In genomic region chr13:98190889-98191444, GRCh38 we compare ENCODE assay signal across 1 cellular context.
TF ChIP-seq lines count a peak whose summit lies in the region.

No MANE protein-coding gene starts in this region.

TF ChIP-seq in HepG2, 621 proteins besides CTCF, POLR2A, EP300 and RAD21 (continued from another document and continues in another):
- TF ChIP-seq E2F1 (CRISPR knock-in tag; IDR thresholded peaks at IDR 0.05) (no peak), NR2F2 (IDR thresholded peaks at IDR 0.05; ENCODE audit: borderline replicate concordance, low read depth) (peak; percentile 48; the same call in 1 of the 2 replicates), MIXL1 (CRISPR knock-in tag; IDR thresholded peaks at IDR 0.05) (no peak), ZNF33B (CRISPR knock-in tag; IDR thresholded peaks at IDR 0.05) (no peak), ARID5B (CRISPR knock-in tag; IDR thresholded peaks at IDR 0.05) (peak; percentile 36; the same call in 1 of the 2 replicates), RXRB (CRISPR knock-in tag; IDR thresholded peaks at IDR 0.05; ENCODE audit: borderline replicate concordance) (peak; percentile 72), FOXO1 (CRISPR knock-in tag; IDR thresholded peaks at IDR 0.05) (peak; percentile 50; the same call in 1 of the 2 replicates), SRY (CRISPR knock-in tag; IDR thresholded peaks at IDR 0.05) (0 out of 2 replicates have a peak, but pooled peaks have one; percentile 48), ZNF556 (CRISPR knock-in tag; IDR thresholded peaks at IDR 0.05; ENCODE audit: borderline replicate concordance) (0 out of 2 replicates have a peak, but pooled peaks have one; percentile 21), ZNF850 (CRISPR knock-in tag; conservative IDR thresholded peaks at IDR 0.05) (no peak), RARA (CRISPR knock-in tag; IDR thresholded peaks at IDR 0.05) (peak; percentile 88), NCOA2 (CRISPR knock-in tag; IDR thresholded peaks at IDR 0.05) (peak; percentile 45; the same call in 1 of the 2 replicates), NR2F6 (IDR thresholded peaks at IDR 0.05) (peak; percentile 43; the same call in 1 of the 2 replicates), NR2F6 (CRISPR knock-in tag; IDR thresholded peaks at IDR 0.05) (peak; percentile 30; the same call in 1 of the 2 replicates), TBL1XR1 (IDR thresholded peaks at IDR 0.05; ENCODE audit: borderline replicate concordance, low read length, partially characterized antibody) (no peak), SALL1 (CRISPR knock-in tag; IDR thresholded peaks at IDR 0.05) (peak; percentile 64), ZNF737 (CRISPR knock-in tag; IDR thresholded peaks at IDR 0.05; ENCODE audit: borderline replicate concordance) (no peak), FOXC1 (CRISPR knock-in tag; IDR thresholded peaks at IDR 0.05; ENCODE audit: borderline replicate concordance) (no peak), ZNF709 (CRISPR knock-in tag; IDR thresholded peaks at IDR 0.05) (no peak), TAF1 (CRISPR knock-in tag; IDR thresholded peaks at IDR 0.05) (no peak), HNF4A (CRISPR knock-in tag; IDR thresholded peaks at IDR 0.05) (peak; percentile 62; the same call in 1 of the 2 replicates), MXI1 (IDR thresholded peaks at IDR 0.05; ENCODE audit: borderline replicate concordance, low read depth, low read length) (0 out of 3 replicates have a peak, but pooled peaks have one; percentile 32), ZNF564 (CRISPR knock-in tag; IDR thresholded peaks at IDR 0.05) (no peak)
- TF ChIP-seq, protein P1, sequence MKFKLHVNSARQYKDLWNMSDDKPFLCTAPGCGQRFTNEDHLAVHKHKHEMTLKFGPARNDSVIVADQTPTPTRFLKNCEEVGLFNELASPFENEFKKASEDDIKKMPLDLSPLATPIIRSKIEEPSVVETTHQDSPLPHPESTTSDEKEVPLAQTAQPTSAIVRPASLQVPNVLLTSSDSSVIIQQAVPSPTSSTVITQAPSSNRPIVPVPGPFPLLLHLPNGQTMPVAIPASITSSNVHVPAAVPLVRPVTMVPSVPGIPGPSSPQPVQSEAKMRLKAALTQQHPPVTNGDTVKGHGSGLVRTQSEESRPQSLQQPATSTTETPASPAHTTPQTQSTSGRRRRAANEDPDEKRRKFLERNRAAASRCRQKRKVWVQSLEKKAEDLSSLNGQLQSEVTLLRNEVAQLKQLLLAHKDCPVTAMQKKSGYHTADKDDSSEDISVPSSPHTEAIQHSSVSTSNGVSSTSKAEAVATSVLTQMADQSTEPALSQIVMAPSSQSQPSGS (CRISPR knock-in tag; IDR thresholded peaks at IDR 0.05), result no peak
- TF ChIP-seq, protein P2, sequence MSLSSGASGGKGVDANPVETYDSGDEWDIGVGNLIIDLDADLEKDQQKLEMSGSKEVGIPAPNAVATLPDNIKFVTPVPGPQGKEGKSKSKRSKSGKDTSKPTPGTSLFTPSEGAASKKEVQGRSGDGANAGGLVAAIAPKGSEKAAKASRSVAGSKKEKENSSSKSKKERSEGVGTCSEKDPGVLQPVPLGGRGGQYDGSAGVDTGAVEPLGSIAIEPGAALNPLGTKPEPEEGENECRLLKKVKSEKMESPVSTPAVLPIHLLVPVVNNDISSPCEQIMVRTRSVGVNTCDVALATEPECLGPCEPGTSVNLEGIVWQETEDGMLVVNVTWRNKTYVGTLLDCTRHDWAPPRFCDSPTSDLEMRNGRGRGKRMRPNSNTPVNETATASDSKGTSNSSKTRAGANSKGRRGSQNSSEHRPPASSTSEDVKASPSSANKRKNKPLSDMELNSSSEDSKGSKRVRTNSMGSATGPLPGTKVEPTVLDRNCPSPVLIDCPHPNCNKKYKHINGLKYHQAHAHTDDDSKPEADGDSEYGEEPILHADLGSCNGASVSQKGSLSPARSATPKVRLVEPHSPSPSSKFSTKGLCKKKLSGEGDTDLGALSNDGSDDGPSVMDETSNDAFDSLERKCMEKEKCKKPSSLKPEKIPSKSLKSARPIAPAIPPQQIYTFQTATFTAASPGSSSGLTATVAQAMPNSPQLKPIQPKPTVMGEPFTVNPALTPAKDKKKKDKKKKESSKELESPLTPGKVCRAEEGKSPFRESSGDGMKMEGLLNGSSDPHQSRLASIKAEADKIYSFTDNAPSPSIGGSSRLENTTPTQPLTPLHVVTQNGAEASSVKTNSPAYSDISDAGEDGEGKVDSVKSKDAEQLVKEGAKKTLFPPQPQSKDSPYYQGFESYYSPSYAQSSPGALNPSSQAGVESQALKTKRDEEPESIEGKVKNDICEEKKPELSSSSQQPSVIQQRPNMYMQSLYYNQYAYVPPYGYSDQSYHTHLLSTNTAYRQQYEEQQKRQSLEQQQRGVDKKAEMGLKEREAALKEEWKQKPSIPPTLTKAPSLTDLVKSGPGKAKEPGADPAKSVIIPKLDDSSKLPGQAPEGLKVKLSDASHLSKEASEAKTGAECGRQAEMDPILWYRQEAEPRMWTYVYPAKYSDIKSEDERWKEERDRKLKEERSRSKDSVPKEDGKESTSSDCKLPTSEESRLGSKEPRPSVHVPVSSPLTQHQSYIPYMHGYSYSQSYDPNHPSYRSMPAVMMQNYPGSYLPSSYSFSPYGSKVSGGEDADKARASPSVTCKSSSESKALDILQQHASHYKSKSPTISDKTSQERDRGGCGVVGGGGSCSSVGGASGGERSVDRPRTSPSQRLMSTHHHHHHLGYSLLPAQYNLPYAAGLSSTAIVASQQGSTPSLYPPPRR (CRISPR knock-in tag; IDR thresholded peaks at IDR 0.05; ENCODE audit: borderline replicate concordance), result 0 out of 2 replicates have a peak, but pooled peaks have one; percentile 25
- TF ChIP-seq, protein P3, sequence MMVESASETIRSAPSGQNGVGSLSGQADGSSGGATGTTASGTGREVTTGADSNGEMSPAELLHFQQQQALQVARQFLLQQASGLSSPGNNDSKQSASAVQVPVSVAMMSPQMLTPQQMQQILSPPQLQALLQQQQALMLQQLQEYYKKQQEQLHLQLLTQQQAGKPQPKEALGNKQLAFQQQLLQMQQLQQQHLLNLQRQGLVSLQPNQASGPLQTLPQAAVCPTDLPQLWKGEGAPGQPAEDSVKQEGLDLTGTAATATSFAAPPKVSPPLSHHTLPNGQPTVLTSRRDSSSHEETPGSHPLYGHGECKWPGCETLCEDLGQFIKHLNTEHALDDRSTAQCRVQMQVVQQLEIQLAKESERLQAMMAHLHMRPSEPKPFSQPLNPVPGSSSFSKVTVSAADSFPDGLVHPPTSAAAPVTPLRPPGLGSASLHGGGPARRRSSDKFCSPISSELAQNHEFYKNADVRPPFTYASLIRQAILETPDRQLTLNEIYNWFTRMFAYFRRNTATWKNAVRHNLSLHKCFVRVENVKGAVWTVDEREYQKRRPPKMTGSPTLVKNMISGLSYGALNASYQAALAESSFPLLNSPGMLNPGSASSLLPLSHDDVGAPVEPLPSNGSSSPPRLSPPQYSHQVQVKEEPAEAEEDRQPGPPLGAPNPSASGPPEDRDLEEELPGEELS (CRISPR knock-in tag; IDR thresholded peaks at IDR 0.05), result 0 out of 2 replicates have a peak, but pooled peaks have one; percentile 38
- TF ChIP-seq, protein P4, sequence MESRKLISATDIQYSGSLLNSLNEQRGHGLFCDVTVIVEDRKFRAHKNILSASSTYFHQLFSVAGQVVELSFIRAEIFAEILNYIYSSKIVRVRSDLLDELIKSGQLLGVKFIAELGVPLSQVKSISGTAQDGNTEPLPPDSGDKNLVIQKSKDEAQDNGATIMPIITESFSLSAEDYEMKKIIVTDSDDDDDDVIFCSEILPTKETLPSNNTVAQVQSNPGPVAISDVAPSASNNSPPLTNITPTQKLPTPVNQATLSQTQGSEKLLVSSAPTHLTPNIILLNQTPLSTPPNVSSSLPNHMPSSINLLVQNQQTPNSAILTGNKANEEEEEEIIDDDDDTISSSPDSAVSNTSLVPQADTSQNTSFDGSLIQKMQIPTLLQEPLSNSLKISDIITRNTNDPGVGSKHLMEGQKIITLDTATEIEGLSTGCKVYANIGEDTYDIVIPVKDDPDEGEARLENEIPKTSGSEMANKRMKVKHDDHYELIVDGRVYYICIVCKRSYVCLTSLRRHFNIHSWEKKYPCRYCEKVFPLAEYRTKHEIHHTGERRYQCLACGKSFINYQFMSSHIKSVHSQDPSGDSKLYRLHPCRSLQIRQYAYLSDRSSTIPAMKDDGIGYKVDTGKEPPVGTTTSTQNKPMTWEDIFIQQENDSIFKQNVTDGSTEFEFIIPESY (CRISPR knock-in tag; IDR thresholded peaks at IDR 0.05), result no peak
- TF ChIP-seq, protein P5, sequence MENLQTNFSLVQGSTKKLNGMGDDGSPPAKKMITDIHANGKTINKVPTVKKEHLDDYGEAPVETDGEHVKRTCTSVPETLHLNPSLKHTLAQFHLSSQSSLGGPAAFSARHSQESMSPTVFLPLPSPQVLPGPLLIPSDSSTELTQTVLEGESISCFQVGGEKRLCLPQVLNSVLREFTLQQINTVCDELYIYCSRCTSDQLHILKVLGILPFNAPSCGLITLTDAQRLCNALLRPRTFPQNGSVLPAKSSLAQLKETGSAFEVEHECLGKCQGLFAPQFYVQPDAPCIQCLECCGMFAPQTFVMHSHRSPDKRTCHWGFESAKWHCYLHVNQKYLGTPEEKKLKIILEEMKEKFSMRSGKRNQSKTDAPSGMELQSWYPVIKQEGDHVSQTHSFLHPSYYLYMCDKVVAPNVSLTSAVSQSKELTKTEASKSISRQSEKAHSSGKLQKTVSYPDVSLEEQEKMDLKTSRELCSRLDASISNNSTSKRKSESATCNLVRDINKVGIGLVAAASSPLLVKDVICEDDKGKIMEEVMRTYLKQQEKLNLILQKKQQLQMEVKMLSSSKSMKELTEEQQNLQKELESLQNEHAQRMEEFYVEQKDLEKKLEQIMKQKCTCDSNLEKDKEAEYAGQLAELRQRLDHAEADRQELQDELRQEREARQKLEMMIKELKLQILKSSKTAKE (CRISPR knock-in tag; IDR thresholded peaks at IDR 0.05; ENCODE audit: borderline replicate concordance), result 0 out of 2 replicates have a peak, but pooled peaks have one; percentile 17
- TF ChIP-seq, protein P6, sequence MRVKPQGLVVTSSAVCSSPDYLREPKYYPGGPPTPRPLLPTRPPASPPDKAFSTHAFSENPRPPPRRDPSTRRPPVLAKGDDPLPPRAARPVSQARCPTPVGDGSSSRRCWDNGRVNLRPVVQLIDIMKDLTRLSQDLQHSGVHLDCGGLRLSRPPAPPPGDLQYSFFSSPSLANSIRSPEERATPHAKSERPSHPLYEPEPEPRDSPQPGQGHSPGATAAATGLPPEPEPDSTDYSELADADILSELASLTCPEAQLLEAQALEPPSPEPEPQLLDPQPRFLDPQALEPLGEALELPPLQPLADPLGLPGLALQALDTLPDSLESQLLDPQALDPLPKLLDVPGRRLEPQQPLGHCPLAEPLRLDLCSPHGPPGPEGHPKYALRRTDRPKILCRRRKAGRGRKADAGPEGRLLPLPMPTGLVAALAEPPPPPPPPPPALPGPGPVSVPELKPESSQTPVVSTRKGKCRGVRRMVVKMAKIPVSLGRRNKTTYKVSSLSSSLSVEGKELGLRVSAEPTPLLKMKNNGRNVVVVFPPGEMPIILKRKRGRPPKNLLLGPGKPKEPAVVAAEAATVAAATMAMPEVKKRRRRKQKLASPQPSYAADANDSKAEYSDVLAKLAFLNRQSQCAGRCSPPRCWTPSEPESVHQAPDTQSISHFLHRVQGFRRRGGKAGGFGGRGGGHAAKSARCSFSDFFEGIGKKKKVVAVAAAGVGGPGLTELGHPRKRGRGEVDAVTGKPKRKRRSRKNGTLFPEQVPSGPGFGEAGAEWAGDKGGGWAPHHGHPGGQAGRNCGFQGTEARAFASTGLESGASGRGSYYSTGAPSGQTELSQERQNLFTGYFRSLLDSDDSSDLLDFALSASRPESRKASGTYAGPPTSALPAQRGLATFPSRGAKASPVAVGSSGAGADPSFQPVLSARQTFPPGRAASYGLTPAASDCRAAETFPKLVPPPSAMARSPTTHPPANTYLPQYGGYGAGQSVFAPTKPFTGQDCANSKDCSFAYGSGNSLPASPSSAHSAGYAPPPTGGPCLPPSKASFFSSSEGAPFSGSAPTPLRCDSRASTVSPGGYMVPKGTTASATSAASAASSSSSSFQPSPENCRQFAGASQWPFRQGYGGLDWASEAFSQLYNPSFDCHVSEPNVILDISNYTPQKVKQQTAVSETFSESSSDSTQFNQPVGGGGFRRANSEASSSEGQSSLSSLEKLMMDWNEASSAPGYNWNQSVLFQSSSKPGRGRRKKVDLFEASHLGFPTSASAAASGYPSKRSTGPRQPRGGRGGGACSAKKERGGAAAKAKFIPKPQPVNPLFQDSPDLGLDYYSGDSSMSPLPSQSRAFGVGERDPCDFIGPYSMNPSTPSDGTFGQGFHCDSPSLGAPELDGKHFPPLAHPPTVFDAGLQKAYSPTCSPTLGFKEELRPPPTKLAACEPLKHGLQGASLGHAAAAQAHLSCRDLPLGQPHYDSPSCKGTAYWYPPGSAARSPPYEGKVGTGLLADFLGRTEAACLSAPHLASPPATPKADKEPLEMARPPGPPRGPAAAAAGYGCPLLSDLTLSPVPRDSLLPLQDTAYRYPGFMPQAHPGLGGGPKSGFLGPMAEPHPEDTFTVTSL (CRISPR knock-in tag; IDR thresholded peaks at IDR 0.05; ENCODE audit: borderline replicate concordance), result peak; percentile 26; the same call in 1 of the 2 replicates
